Comparison of ENCODE assay signal across 9 cellular contexts in the genomic region with DNA sequence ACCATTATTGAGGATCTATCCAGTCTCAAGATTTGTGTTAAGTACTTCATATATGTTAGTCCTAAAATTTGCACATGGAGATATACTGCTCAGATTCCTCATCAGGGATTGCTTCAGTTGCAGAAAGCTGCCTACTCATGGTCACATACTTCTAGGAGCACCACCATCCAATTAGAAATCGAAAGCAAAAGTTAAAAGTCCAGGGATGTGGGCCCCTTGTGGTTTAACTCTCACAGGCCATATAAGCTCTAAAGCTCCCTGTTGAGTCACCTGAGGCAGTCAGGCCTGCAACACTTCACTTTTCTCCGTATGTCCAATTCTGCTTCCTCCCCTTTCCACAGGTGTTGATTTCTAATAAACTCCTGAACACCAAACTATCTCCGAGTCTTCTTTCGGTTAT.
DNase-seq lines count a peak whose midpoint lies in the region; ATAC-seq lines count a peak whose summit lies in the region.
"Had no signal": no experiment of that assay in that cellular context is flagged by ENCODE, and none has a peak within 500 bp of the region (broad histone marks: within the 10 kb centered on the region; RNA-seq: fewer than 3 reads in every experiment).

No MANE protein-coding gene starts in this region.

- peak overlapping the region; percentile 68 to 78 for H3K4me3 Mint-ChIP-seq in effector memory CD8-positive, alpha-beta T cell

- no peaks in the 10 kb centered on the region for H3K9me3 Mint-ChIP-seq in effector memory CD8-positive, alpha-beta T cell

- H3K36me3 Mint-ChIP-seq in effector memory CD8-positive, alpha-beta T cell (ENCODE audit: insufficient read depth), result peaks cover 73% of the 10 kb centered on the region

- H3K4me1 Mint-ChIP-seq in effector memory CD8-positive, alpha-beta T cell (ENCODE audit: low read depth in 2 of 2), result peaks cover 28 to 64% of the 10 kb centered on the region in 2 donors

- DNase-seq in CD1c-positive myeloid dendritic cell (ENCODE audit: extremely low spot score) (peak; percentile 31), RPMI8226 (peak; percentile 75), T1000 (lab: John Stamatoyannopoulos, UW) (no peak)
- peak in 2 of 3 experiments; percentile 8 to 22 for DNase-seq in effector memory CD8-positive, alpha-beta T cell
- peak; percentile 4 for DNase-seq in stimulated activated CD8-positive, alpha-beta memory T cell treated with anti-CD3 and anti-CD28 coated beads, Interleukin-4, amount 100 ng/mL, for 24 hours (ENCODE audit: low read depth)
- no peak for DNase-seq in effector CD8-positive, alpha-beta T cell (lab: John Stamatoyannopoulos, UW)
- DNase-seq: left cardiac atrium had no signal

- ATAC-seq in GM19035 (IDR thresholded peaks at IDR 0.05; ENCODE audit: unreplicated experiment) (peak; percentile 88), HG03064 (IDR thresholded peaks at IDR 0.05; ENCODE audit: low read depth, unreplicated experiment) (peak; percentile 78)
- ATAC-seq in effector memory CD8-positive, alpha-beta T cell (replicated peaks), result peak; percentile 96

- H3K27me3 Mint-ChIP-seq in effector memory CD8-positive, alpha-beta T cell, result no peaks in the 10 kb centered on the region

- H3K27ac Mint-ChIP-seq in effector memory CD8-positive, alpha-beta T cell, result peak overlapping the region; percentile 83 to 91

Comparison
In these comparisons a context has a peak if more than half of its experiments do, and no peak if none do; other contexts are left out.
1. DNase-seq: peak in CD1c-positive myeloid dendritic cell (single experiment), RPMI8226 (single experiment), effector memory CD8-positive, alpha-beta T cell (2 of 3) and stimulated activated CD8-positive, alpha-beta memory T cell treated with anti-CD3 and anti-CD28 coated beads, Interleukin-4, amount 100 ng/mL, for 24 hours (single experiment); none in effector CD8-positive, alpha-beta T cell (single experiment) and T1000 (single experiment).
2. Peak in every context shown above with its lines, with median percentiles within 50 percentile points of each other: ATAC-seq.